ENCODE assay signal across 15 cellular contexts in genomic region chr14:64566651-64567122, GRCh38. TPM values are rescaled to one million over a fixed set of nuclear protein-coding genes. Genes with fewer than 3 reads are reported as not detected.
DNase-seq lines count a peak whose midpoint lies in the region; ATAC-seq, FAIRE-seq and TF ChIP-seq lines count a peak whose summit lies in the region.
"Had no signal": no experiment of that assay in that cellular context is flagged by ENCODE, and none has a peak within 500 bp of the region (broad histone marks: within the 10 kb centered on the region; RNA-seq: fewer than 3 reads in every experiment).

No MANE protein-coding gene starts in this region.

- peak; percentile 50 for DNase-seq in Ammon's horn (ENCODE audit: low spot score)
- peak; percentile 19 for DNase-seq in UCSD-AML1 (lab: John Stamatoyannopoulos, UW; ENCODE audit: unreplicated experiment)
- DNase-seq in pulmonary artery endothelial cell (ENCODE audit: low read depth, low spot score): peak; percentile 61
- no peak for DNase-seq in RKO (ENCODE audit: low spot score)
- no peak for DNase-seq in frontal cortex (ENCODE audit: low spot score in 2 of 2)
- no peak for DNase-seq in activated CD4-positive, alpha-beta T cell treated with anti-CD3 and anti-CD28 coated beads, Interleukin-2, amount 50 U/mL, for 4 hours
- DNase-seq: activated T-cell treated with anti-CD3 and anti-CD28 coated beads, Interleukin-2, amount 50 U/mL, for 4 hours; EL; MG63; NCI-H524 treated with DMSO at 0.1 percent for 48 hours; SIG-M5; stimulated activated CD4-positive, alpha-beta T cell treated with anti-CD3 and anti-CD28 coated beads, Interleukin-4, amount 100 ng/mL, for 4 hours had no signal

- no peak overlapping the region for H3K4me3 ChIP-seq in gastroesophageal sphincter
- H3K4me3 ChIP-seq: MG63 had no signal

- no peak for FAIRE-seq in frontal cortex (lab: Jason Lieb, UNC)

- no peak for TF ChIP-seq POLR2A in gastroesophageal sphincter (IDR thresholded peaks at IDR 0.05)

- H3K27me3 ChIP-seq in gastroesophageal sphincter: no peaks in the 10 kb centered on the region
- H3K27me3 ChIP-seq: MG63 had no signal

- H3K27ac ChIP-seq in gastroesophageal sphincter: peak overlapping the region; percentile 20 to 83 (median 80)
- H3K27ac ChIP-seq: VCaP had no signal

- H3K36me3 ChIP-seq in gastroesophageal sphincter: no peaks in the 10 kb centered on the region
- H3K36me3 ChIP-seq: MG63 had no signal

- WGBS in gastroesophageal sphincter (ENCODE audit: low coverage in 1 of 2), 2 donors: 40 to 90% methylated on average over 1 to 4 of the region's 5 CpGs

- H3K9me3 ChIP-seq in gastroesophageal sphincter: no peaks in the 10 kb centered on the region
- H3K9me3 ChIP-seq: MG63 had no signal

- H3K4me1 ChIP-seq in gastroesophageal sphincter: peaks cover 8 to 73% (median 11%) of the 10 kb centered on the region in 3 donors

- no peak for ATAC-seq in gastroesophageal sphincter
- no peak for ATAC-seq in HG03442 (IDR thresholded peaks at IDR 0.05; ENCODE audit: unreplicated experiment)
- ATAC-seq: activated T-cell treated with anti-CD3 and anti-CD28 coated beads, Interleukin-2, amount 50 U/mL, for 4 hours had no signal

- TF ChIP-seq CTCF in gastroesophageal sphincter (IDR thresholded peaks at IDR 0.05): no peak

- no peak for TF ChIP-seq EP300 in gastroesophageal sphincter (IDR thresholded peaks at IDR 0.05)

RNA-seq across cellular contexts. Expression of gene PPP1R36, which starts 16.9 kb away (rescaled TPM):
- 1 to 10 TPM in 3 of 4 donors, not detected in 1; 1.3 to 2.8 (median 1.9) TPM for total RNA-seq in gastroesophageal sphincter
- total RNA-seq in pulmonary artery endothelial cell: 0.35 and 0.73 TPM in 2 replicates
- 0.82 TPM for total RNA-seq in frontal cortex
- total RNA-seq: activated T-cell treated with anti-CD3 and anti-CD28 coated beads, Interleukin-2, amount 50 U/mL, for 4 hours had no signal

RNA-seq across cellular contexts. Expression of gene HSPA2, which starts 26.1 kb away (rescaled TPM):
- total RNA-seq in gastroesophageal sphincter: 100 to 1,000 TPM; 138 to 388 (median 225) TPM
- total RNA-seq in pulmonary artery endothelial cell: 3.9 and 5.5 TPM in 2 replicates
- 9.0 TPM for total RNA-seq in frontal cortex

Comparison
In these comparisons a context has a peak if more than half of its experiments do, and no peak if none do; other contexts are left out.
1. DNase-seq: peak in Ammon's horn (single experiment), UCSD-AML1 (single experiment) and pulmonary artery endothelial cell (single experiment); none in RKO (single experiment), frontal cortex (0 of 2) and activated CD4-positive, alpha-beta T cell treated with anti-CD3 and anti-CD28 coated beads, Interleukin-2, amount 50 U/mL, for 4 hours (0 of 2).
2. RNA of gene HSPA2, which starts 26.1 kb away (total RNA-seq): 138 to 388 TPM in gastroesophageal sphincter; 9.0 TPM in frontal cortex (single experiment) and 3.9 to 5.5 TPM in pulmonary artery endothelial cell; every median in the first group is over 10 times any median in the second.